In the genomic region with DNA sequence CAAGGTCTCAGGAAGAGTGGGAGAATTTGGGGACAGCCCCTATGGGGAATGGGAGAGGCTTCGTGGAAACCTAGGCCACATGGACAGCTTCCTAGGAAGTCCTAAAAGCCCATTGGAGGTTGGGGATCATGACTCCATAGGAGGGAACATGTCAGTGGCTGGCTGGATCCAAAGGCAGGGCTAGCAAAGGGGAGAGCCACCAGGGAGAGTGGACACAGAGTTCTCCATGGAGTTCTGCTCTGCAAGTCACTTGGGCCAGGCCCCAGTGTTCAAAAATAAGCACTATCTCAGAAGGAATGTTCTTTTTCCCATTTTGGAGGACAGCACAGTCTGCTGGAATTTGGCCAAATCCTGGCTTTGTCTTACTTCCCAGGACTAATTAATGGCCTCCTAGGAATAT, we compare ENCODE assay signal across 13 cellular contexts.
DNase-seq lines count a peak whose midpoint lies in the region; ATAC-seq and TF ChIP-seq lines count a peak whose summit lies in the region.
"Had no signal": no experiment of that assay in that cellular context is flagged by ENCODE, and none has a peak within 500 bp of the region (broad histone marks: within the 10 kb centered on the region; RNA-seq: fewer than 3 reads in every experiment).

No MANE protein-coding gene starts in this region.

- in situ Hi-C loops in gastrocnemius medialis (cut with MboI; ENCODE audit: low sequenced_read_pairs in 4 of 4) = no loop called here

- DNase-seq in AG10803 (ENCODE audit: low read depth) = peak; percentile 12
- DNase-seq in ascending aorta (ENCODE audit: low spot score in 2 of 2) = no peak
- no peak for DNase-seq in left cardiac atrium
- no peak for DNase-seq in gastrocnemius medialis
- no peak for DNase-seq in NCI-H526 treated with DMSO at 0.1 percent for 48 hours (lab: John Stamatoyannopoulos, UW)
- DNase-seq in activated gamma-delta T cell treated with Interleukin-2 at 50 U/mL for 16 hours = no peak
- DNase-seq in COLO829 (ENCODE audit: low spot score) = no peak
- no peak for DNase-seq in SIG-M5 treated with dmso at 0.1 percent for 504 hours (lab: John Stamatoyannopoulos, UW; ENCODE audit: unreplicated experiment)
- DNase-seq: NCI-H1048, NCI-H2107 had no signal

- peak; percentile 45 to 79 for ATAC-seq in left cardiac atrium
- ATAC-seq in gastrocnemius medialis = peak in 1 of 2 donors; percentile 31

- TF ChIP-seq POLR2A in gastrocnemius medialis (IDR thresholded peaks at IDR 0.05) = no peak

- no peaks in the 10 kb centered on the region for H3K27me3 ChIP-seq in ascending aorta
- H3K27me3 ChIP-seq in gastrocnemius medialis = no peaks in the 10 kb centered on the region

- H3K9me3 ChIP-seq in ascending aorta (no peaks in the 10 kb centered on the region), gastrocnemius medialis (no peaks in the 10 kb centered on the region)
- H3K9me3 ChIP-seq: Caco-2 had no signal

- H3K27ac ChIP-seq in ascending aorta (peak overlapping the region; percentile 43 to 50), gastrocnemius medialis (peak overlapping the region in 3 of 4 donors; percentile 8 to 38 (median 28))
- H3K27ac ChIP-seq: RWPE1 had no signal

- no peaks in the 10 kb centered on the region for H3K36me3 ChIP-seq in ascending aorta
- no peaks in the 10 kb centered on the region for H3K36me3 ChIP-seq in gastrocnemius medialis

- no peak for TF ChIP-seq CTCF in AG10803 (conservative IDR thresholded peaks at IDR 0.05; ENCODE audit: low read length)
- TF ChIP-seq CTCF in ascending aorta (IDR thresholded peaks at IDR 0.05) = no peak
- TF ChIP-seq CTCF in gastrocnemius medialis (IDR thresholded peaks at IDR 0.05 in 4 of 5, conservative IDR thresholded peaks at IDR 0.05 in 1 of 5) = no peak

- H3K4me1 ChIP-seq in ascending aorta (peaks cover 5 to 19% of the 10 kb centered on the region in 2 donors), gastrocnemius medialis (peaks cover 13 to 18% of the 10 kb centered on the region in 2 donors)
- H3K4me1 ChIP-seq: Caco-2 had no signal

- H3K4me3 ChIP-seq in AG10803 (ENCODE audit: low read length) (no peak overlapping the region), ascending aorta (no peak overlapping the region), gastrocnemius medialis (peak overlapping the region in 1 of 4 donors; percentile 2)
- H3K4me3 ChIP-seq: GM12878 had no signal

- intact Hi-C loops in ascending aorta (cut with DNase I) = no loop called here
- intact Hi-C loops in left cardiac atrium (cut with DNase I) = no loop called here
- intact Hi-C loops in gastrocnemius medialis (cut with DNase I; ENCODE audit: low total_unique reads) = loop anchor here (2.0 kb wide), 1 partner anchor 30 kb away; no protein-coding TSS in a partner anchor
